8 cellular contexts compared by ENCODE assay signal in the genomic region with DNA sequence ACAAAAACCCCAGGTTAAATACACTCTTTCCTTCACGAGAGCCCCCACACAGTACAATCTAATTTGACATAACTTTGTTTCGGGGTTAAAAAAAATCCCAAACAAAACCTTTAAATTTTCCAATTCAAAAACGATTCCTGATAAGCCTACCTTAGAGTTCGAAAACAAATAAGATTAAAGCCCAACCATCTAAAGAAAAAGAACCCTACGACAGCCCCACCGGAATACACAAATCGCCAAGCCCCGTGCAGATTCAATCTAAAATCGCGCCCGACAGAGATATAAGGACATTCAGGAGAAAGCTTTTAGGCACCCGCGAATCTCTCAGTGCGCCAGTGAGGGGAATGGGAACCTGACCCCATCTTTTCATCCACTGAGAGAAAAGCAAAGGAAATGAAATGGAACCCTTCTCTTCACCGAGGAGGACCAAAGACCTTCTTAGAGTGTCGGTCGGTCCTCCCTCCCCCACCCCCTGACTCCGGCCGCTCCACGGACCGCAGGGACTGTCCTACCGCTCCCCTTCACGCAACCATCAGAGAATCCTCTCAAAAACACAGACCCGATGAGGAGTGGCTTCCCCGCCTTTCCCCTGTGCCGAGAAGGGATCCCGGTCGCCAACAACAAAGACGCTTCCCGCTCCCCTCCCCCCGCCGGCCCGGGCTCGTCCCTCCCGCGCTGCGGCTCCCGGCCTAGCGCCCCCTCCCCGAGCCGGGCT.
DNase-seq lines count a peak whose midpoint lies in the region; ATAC-seq and TF ChIP-seq lines count a peak whose summit lies in the region.

No MANE protein-coding gene starts in this region.

- DNase-seq in GM03348 (ENCODE audit: low spot score) (peak; percentile 60), HFF-Myc (ENCODE audit: extremely low read depth, low read depth) (no peak), NCI-H2171 treated with DMSO at 0.1 percent for 48 hours (lab: John Stamatoyannopoulos, UW) (peak; percentile 53), fibroblast of gingiva (ENCODE audit: low read depth) (peak; percentile 29)
- DNase-seq in activated T-cell treated with anti-CD3 and anti-CD28 coated beads, Interleukin-2, amount 50 U/mL, for 48 hours: peak; percentile 59

- H3K36me3 ChIP-seq in mucosa of stomach (ENCODE audit: control insufficient read depth, insufficient read depth, low read length): no peaks in the 10 kb centered on the region
- H3K36me3 ChIP-seq in subcutaneous abdominal adipose tissue (ENCODE audit: control insufficient read depth in 5 of 5, insufficient read depth in 5 of 5, low read length in 5 of 5): no peaks in the 10 kb centered on the region

- H3K27me3 ChIP-seq in mucosa of stomach (ENCODE audit: control insufficient read depth, insufficient read depth, low read length): no peaks in the 10 kb centered on the region
- H3K27me3 ChIP-seq in subcutaneous abdominal adipose tissue (ENCODE audit: control insufficient read depth in 5 of 5, insufficient read depth in 4 of 5, low read length in 5 of 5): no peaks in the 10 kb centered on the region

- peak overlapping the region; percentile 82 for H3K9ac ChIP-seq in mucosa of stomach (ENCODE audit: low read length)
- H3K9ac ChIP-seq in subcutaneous abdominal adipose tissue (ENCODE audit: low read length in 5 of 5): peak overlapping the region; percentile 82 to 93 (median 90)

- peak overlapping the region; percentile 93 for H3K4me3 ChIP-seq in HFF-Myc (replicated peaks; ENCODE audit: low read depth, low read length)
- peak overlapping the region; percentile 93 for H3K4me3 ChIP-seq in mucosa of stomach (ENCODE audit: low read length)
- H3K4me3 ChIP-seq in subcutaneous abdominal adipose tissue (ENCODE audit: low read depth in 1 of 5, low read length in 5 of 5): peak overlapping the region; percentile 89 to 98 (median 96)

- H3K4me1 ChIP-seq in mucosa of stomach (ENCODE audit: control insufficient read depth, insufficient read depth, low read length) (peaks cover 21% of the 10 kb centered on the region), subcutaneous abdominal adipose tissue (ENCODE audit: control insufficient read depth in 5 of 5, insufficient read depth in 5 of 5, low read length in 5 of 5) (peaks cover 3 to 36% (median 28%) of the 10 kb centered on the region in 5 donors)

- no peak for ATAC-seq in GM18873 (IDR thresholded peaks at IDR 0.05; ENCODE audit: low FRiP score, unreplicated experiment)

- no peak for TF ChIP-seq CTCF in HFF-Myc (IDR thresholded peaks at IDR 0.05; ENCODE audit: low read depth, low read length, missing control alignments)

- no peaks in the 10 kb centered on the region for H3K9me3 ChIP-seq in mucosa of stomach (ENCODE audit: control insufficient read depth, low read length)
- H3K9me3 ChIP-seq in subcutaneous abdominal adipose tissue (ENCODE audit: control insufficient read depth in 5 of 5, low read length in 5 of 5): no peaks in the 10 kb centered on the region

- peak overlapping the region; percentile 93 for H3K27ac ChIP-seq in subcutaneous abdominal adipose tissue (ENCODE audit: low read depth, low read length)
